Comparison of ENCODE assay signal across 16 cellular contexts in the genomic region with DNA sequence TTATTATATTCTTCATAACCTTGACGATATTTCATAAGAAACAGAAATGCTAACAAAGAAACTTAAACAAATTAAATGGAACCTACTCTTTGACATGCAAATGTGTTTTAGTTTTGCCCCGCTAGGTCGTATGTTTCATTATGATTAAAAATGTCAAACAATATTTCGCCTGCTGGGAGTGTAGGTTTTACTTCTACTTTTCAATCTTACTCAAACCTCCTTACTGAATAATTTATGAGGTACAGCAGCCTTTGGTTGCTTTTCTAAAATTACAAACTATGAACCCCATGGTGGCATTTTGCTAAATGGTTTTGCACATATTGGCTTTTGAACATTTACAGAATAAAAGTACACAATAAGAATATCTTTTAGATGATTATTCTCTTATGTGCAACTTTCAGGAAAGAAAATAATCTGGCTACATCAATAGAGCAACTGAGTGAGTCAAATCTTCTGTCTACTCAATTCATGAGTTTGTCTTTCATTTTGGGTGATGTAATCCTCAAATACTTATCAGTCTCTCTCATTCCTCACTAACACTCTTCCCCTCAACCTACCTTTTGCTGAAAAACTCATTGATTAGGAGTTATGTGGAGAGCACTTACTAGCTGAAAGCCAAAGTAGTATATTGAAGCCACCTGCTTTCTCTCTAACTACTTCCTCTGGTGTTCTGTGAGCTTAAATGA.
DNase-seq lines count a peak whose midpoint lies in the region; ATAC-seq lines count a peak whose summit lies in the region.
"Had no signal": no experiment of that assay in that cellular context is flagged by ENCODE, and none has a peak within 500 bp of the region (broad histone marks: within the 10 kb centered on the region; RNA-seq: fewer than 3 reads in every experiment).

No MANE protein-coding gene starts in this region.

- peaks cover 0 to 14% (median 8%) of the 10 kb centered on the region in 9 donors for H3K9me3 Mint-ChIP-seq in naive thymus-derived CD8-positive, alpha-beta T cell
- H3K9me3 Mint-ChIP-seq: mesothelial cell of epicardium had no signal

- ATAC-seq in GM18502 (IDR thresholded peaks at IDR 0.05; ENCODE audit: poor library complexity, unreplicated experiment) (peak; percentile 95), GM19455 (IDR thresholded peaks at IDR 0.05; ENCODE audit: unreplicated experiment) (peak; percentile 91), HG02798 (IDR thresholded peaks at IDR 0.05; ENCODE audit: poor library complexity, unreplicated experiment) (peak; percentile 92), HG03439 (IDR thresholded peaks at IDR 0.05; ENCODE audit: unreplicated experiment) (peak; percentile 95)
- no peak for ATAC-seq in naive thymus-derived CD8-positive, alpha-beta T cell
- ATAC-seq: SK-N-SH treated with all-trans-retinoic acid at 6 μM for 48 hours had no signal

- H3K27ac Mint-ChIP-seq in naive thymus-derived CD8-positive, alpha-beta T cell = no peak overlapping the region
- H3K27ac Mint-ChIP-seq: mesothelial cell of epicardium, progenitor cell of endocrine pancreas had no signal

- no peaks in the 10 kb centered on the region for H3K36me3 Mint-ChIP-seq in naive thymus-derived CD8-positive, alpha-beta T cell
- H3K36me3 Mint-ChIP-seq: mesothelial cell of epicardium had no signal

- POLR2A ChIA-PET in naive thymus-derived CD8-positive, alpha-beta T cell (lab: Charles Lee) = no interaction called here

- no peaks in the 10 kb centered on the region for H3K27me3 Mint-ChIP-seq in naive thymus-derived CD8-positive, alpha-beta T cell
- H3K27me3 Mint-ChIP-seq: progenitor cell of endocrine pancreas had no signal

- H3K4me1 Mint-ChIP-seq in naive thymus-derived CD8-positive, alpha-beta T cell = no peaks in the 10 kb centered on the region
- H3K4me1 Mint-ChIP-seq: mesothelial cell of epicardium had no signal

- H3K4me3 Mint-ChIP-seq in naive thymus-derived CD8-positive, alpha-beta T cell = no peak overlapping the region
- H3K4me3 Mint-ChIP-seq: mesothelial cell of epicardium had no signal

- DNase-seq in mesenteric fat pad (ENCODE audit: low spot score) (no peak), H4 (ENCODE audit: low spot score) (no peak)
- DNase-seq in naive thymus-derived CD8-positive, alpha-beta T cell = no peak
- DNase-seq in stimulated activated CD4-positive, alpha-beta T cell treated with anti-CD3 and anti-CD28 coated beads, Interleukin-12 subunit alpha, Interleukin-12 subunit beta, amount 100 ng/mL, for 4 hours = no peak
- DNase-seq: activated naive CD4-positive, alpha-beta T cell treated with anti-CD3 and anti-CD28 coated beads, Interleukin-2, amount 50 U/mL, for 16 hours; AML-193; EL; esophagus squamous epithelium; NCI-H69 had no signal

Comparison
In these comparisons a context has a peak if more than half of its experiments do, and no peak if none do; other contexts are left out.
1. ATAC-seq: peak in GM18502 (single experiment), GM19455 (single experiment), HG02798 (single experiment) and HG03439 (single experiment); none in naive thymus-derived CD8-positive, alpha-beta T cell (0 of 2).